ENCODE assay signal across 34 cellular contexts in genomic region chr1:75531570-75531969, GRCh38.
"Had no signal": no experiment of that assay in that cellular context is flagged by ENCODE, and none has a peak within 500 bp of the region (broad histone marks: within the 10 kb centered on the region; RNA-seq: fewer than 3 reads in every experiment).

No MANE protein-coding gene starts in this region.

- H3K4me3 ChIP-seq: ascending aorta, body of pancreas, breast epithelium, cardiac muscle cell had no signal

- H3K27me3 ChIP-seq: ascending aorta, body of pancreas, brain microvascular endothelial cell, breast epithelium, cardiac muscle cell had no signal

- H3K4me1 ChIP-seq: ascending aorta, body of pancreas, breast epithelium had no signal

- H3K36me3 ChIP-seq: ascending aorta, brain microvascular endothelial cell, breast epithelium, cardiac muscle cell had no signal

- DNase-seq: activated effector memory CD4-positive, alpha-beta T cell treated with anti-CD3 and anti-CD28 coated beads, Interleukin-2, amount 50 U/mL, for 16 hours; activated effector memory CD4-positive, alpha-beta T cell treated with Interleukin-2 at 50 U/mL for 16 hours; activated gamma-delta T cell; activated gamma-delta T cell treated with Interleukin-2 at 50 U/mL for 16 hours; activated naive CD4-positive, alpha-beta T cell; activated naive CD4-positive, alpha-beta T cell treated with anti-CD3 and anti-CD28 coated beads for 36 hours; activated naive CD4-positive, alpha-beta T cell treated with anti-CD3 and anti-CD28 coated beads, Interleukin-2, amount 10 ng/mL, durations not matched to agents 7 days and 5 days; activated naive CD4-positive, alpha-beta T cell treated with anti-CD3 and anti-CD28 coated beads, Interleukin-2, amount 50 U/mL, for 16 hours; activated naive CD4-positive, alpha-beta T cell treated with Interleukin-2 at 50 U/mL for 16 hours; activated naive CD8-positive, alpha-beta T cell treated with anti-CD3 and anti-CD28 coated beads for 36 hours; activated naive CD8-positive, alpha-beta T cell treated with anti-CD3 and anti-CD28 coated beads, Interleukin-2, amount 10 ng/mL, durations not matched to agents 7 days and 5 days; activated naive CD8-positive, alpha-beta T cell treated with anti-CD3 and anti-CD28 coated beads, Interleukin-2, amount 50 U/mL, for 24 hours; activated T-cell treated with anti-CD3 and anti-CD28 coated beads for 4 hours; activated T-cell treated with anti-CD3 and anti-CD28 coated beads, Interleukin-2, amount 50 U/mL, for 1 hour; activated T-cell treated with anti-CD3 and anti-CD28 coated beads, Interleukin-2, amount 50 U/mL, for 24 hours; activated T-cell treated with anti-CD3 and anti-CD28 coated beads, Interleukin-2, amount 50 U/mL, for 4 hours; activated T-cell treated with anti-CD3 and anti-CD28 coated beads, Interleukin-2, amount 50 U/mL, for 48 hours; activated T-cell treated with anti-CD3 and anti-CD28 coated beads, Interleukin-2, amount 50 U/mL, for 72 hours; amniotic stem cell; amygdala; anterior cingulate cortex; aorta; body of pancreas; brain microvascular endothelial cell; caudate nucleus; central memory CD4-positive, alpha-beta T cell; cerebellar nuclear complex had no signal

- FAIRE-seq: astrocyte, bronchial epithelial cell had no signal

- H3K9me3 ChIP-seq: ascending aorta, body of pancreas, breast epithelium had no signal

- H3K27ac ChIP-seq: ascending aorta, body of pancreas, brain microvascular endothelial cell, breast epithelium, cardiac muscle cell had no signal

- ATAC-seq: activated naive CD4-positive, alpha-beta T cell treated with anti-CD3 and anti-CD28 coated beads, Interleukin-2, amount 50 U/mL, for 72 hours; activated naive CD8-positive, alpha-beta T cell treated with anti-CD3 and anti-CD28 coated beads, Interleukin-2, amount 50 U/mL, for 24 hours; activated T-cell treated with anti-CD3 and anti-CD28 coated beads, Interleukin-2, amount 50 U/mL, for 4 hours; activated T-cell treated with anti-CD3 and anti-CD28 coated beads, Interleukin-2, amount 50 U/mL, for 72 hours; activated T-helper 17 cell treated with anti-CD3 and anti-CD28 coated beads, Interleukin-2, amount 50 U/mL, for 72 hours; body of pancreas had no signal
